In the genomic region with DNA sequence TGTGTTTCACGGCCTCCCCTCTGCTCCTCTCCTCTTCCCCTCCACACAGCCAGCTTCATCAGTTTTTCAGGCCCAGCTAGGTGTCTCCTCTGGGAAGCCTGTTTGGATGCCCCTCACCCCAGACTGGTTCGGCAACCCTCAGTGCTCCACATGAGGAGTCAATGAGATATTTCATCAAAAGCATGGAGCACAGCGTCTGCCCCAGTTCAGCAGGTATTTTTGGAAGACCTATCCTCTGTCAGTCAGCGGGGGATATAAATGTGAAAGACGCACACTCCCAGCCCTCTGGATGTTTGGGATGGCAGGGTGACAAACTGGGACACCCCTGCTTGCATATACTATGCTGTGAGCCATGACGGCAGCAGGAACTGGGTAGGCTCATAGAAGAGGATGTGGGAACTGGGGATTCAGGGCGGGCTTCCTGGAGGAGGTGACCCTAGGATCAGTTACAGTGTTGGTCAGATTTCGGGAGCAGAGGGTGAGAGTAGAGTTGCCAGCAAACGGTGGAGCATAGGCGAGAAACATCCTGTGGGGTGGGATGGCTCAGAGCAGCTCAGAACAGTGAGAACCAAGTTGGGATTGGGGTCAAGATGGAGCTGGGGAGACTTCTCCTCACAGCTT, we compare ENCODE assay signal across 1 cellular context.
TF ChIP-seq lines count a peak whose summit lies in the region.

No MANE protein-coding gene starts in this region.

TF ChIP-seq in A549, 52 proteins besides CTCF, POLR2A, EP300 and RAD21:
- TF ChIP-seq ZSCAN20 (CRISPR knock-in tag; IDR thresholded peaks at IDR 0.05) (no peak), NPAS2 (CRISPR knock-in tag; IDR thresholded peaks at IDR 0.05; ENCODE audit: borderline replicate concordance) (no peak), ZFP36 (IDR thresholded peaks at IDR 0.05; ENCODE audit: borderline replicate concordance, partially characterized antibody) (peak; percentile 42)
TF ChIP-seq in A549: peak in this region for 1.
